ENCODE assay signal across 9 cellular contexts in the genomic region with DNA sequence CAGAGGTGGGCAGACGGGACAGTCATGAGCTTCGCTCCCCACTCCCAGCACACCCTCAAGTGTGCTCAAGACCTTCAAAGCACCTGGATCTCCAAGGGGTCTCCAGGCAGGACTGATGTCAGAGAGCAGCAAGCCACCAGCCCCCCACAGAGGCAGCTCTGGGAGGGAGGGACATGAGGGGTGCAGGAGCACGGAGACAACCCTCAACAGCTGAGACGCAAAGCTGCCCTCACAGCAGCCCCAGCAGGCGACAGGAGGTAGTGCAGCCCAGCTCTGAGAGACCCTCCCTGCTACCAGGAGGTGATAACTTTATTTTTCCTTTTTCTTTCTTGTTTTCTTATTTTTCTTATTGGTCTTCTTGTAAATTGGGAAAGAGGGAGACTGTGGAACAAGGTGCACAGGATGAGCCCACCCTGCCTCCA. TPM values are rescaled to one million over a fixed set of nuclear protein-coding genes. Genes with fewer than 3 reads are reported as not detected.
DNase-seq lines count a peak whose midpoint lies in the region; ATAC-seq and TF ChIP-seq lines count a peak whose summit lies in the region.
"Had no signal": no experiment of that assay in that cellular context is flagged by ENCODE, and none has a peak within 500 bp of the region (broad histone marks: within the 10 kb centered on the region; RNA-seq: fewer than 3 reads in every experiment).

No MANE protein-coding gene starts in this region.

- no peaks in the 10 kb centered on the region for H3K79me1 ChIP-seq in mesendoderm (ENCODE audit: low read length)

- ATAC-seq in GM23338 (no peak), lower lobe of right lung (no peak), HG02970 (IDR thresholded peaks at IDR 0.05; ENCODE audit: low FRiP score, unreplicated experiment) (no peak), GM21717 (IDR thresholded peaks at IDR 0.05; ENCODE audit: unreplicated experiment) (no peak)

- H3K27me3 ChIP-seq in BE2C (no peaks in the 10 kb centered on the region), GM23338 (ENCODE audit: insufficient read depth) (no peaks in the 10 kb centered on the region), lower lobe of right lung (ENCODE audit: low read depth) (no peaks in the 10 kb centered on the region), mesendoderm (ENCODE audit: insufficient read depth, low read length, poor library complexity) (no peaks in the 10 kb centered on the region)
- H3K27me3 ChIP-seq in effector memory CD4-positive, alpha-beta T cell (replicated peaks; ENCODE audit: control insufficient read depth, insufficient read depth, low read length, poor library complexity, severe bottlenecking), result no peaks in the 10 kb centered on the region

- no peak overlapping the region for H3K56ac ChIP-seq in mesendoderm (ENCODE audit: low read length)

- no peak overlapping the region for H3K18ac ChIP-seq in mesendoderm (ENCODE audit: low read length)

- no peak overlapping the region for H3K4me3 ChIP-seq in BE2C (ENCODE audit: low read depth, low read length)
- no peak overlapping the region for H3K4me3 ChIP-seq in GM23338
- H3K4me3 ChIP-seq in astrocyte of the cerebellum (ENCODE audit: low read depth, low read length), result no peak overlapping the region
- no peak overlapping the region for H3K4me3 ChIP-seq in lower lobe of right lung
- H3K4me3 ChIP-seq in mesendoderm (ENCODE audit: low read length), result no peak overlapping the region
- H3K4me3 ChIP-seq in effector memory CD4-positive, alpha-beta T cell (ENCODE audit: insufficient read depth, low read depth, low read length, poor library complexity, severe bottlenecking), result no peak overlapping the region

- H3K9me3 ChIP-seq in BE2C (no peaks in the 10 kb centered on the region), lower lobe of right lung (no peaks in the 10 kb centered on the region)
- peaks cover 5% of the 10 kb centered on the region for H3K9me3 ChIP-seq in effector memory CD4-positive, alpha-beta T cell (ENCODE audit: control insufficient read depth, low read length)

- H3K27ac ChIP-seq in GM23338 (ENCODE audit: low read depth), result no peak overlapping the region
- no peak overlapping the region for H3K27ac ChIP-seq in lower lobe of right lung
- H3K27ac ChIP-seq in mesendoderm (ENCODE audit: low read depth, low read length), result no peak overlapping the region
- H3K27ac ChIP-seq in effector memory CD4-positive, alpha-beta T cell (ENCODE audit: insufficient read depth, low read length, poor library complexity, severe bottlenecking), result no peak overlapping the region

- H2BK15ac ChIP-seq in mesendoderm (replicated peaks; ENCODE audit: low read depth), result no peak overlapping the region

- peaks cover 9% of the 10 kb centered on the region for H3K9me3 Mint-ChIP-seq in GM23338

- no peak overlapping the region for H2AK5ac ChIP-seq in mesendoderm (ENCODE audit: low read length)

- H2BK120ac ChIP-seq in mesendoderm (ENCODE audit: low read depth, low read length), result no peak overlapping the region

- no peak overlapping the region for H2BK5ac ChIP-seq in mesendoderm (ENCODE audit: low read length)

- H3K79me2 ChIP-seq in GM23338 (replicated peaks; ENCODE audit: insufficient read depth) (no peaks in the 10 kb centered on the region), mesendoderm (ENCODE audit: control insufficient read depth, insufficient read depth, low read length) (no peaks in the 10 kb centered on the region)

- H3K36me3 Mint-ChIP-seq in GM23338 (ENCODE audit: low read depth), result peaks cover 44% of the 10 kb centered on the region

- no peaks in the 10 kb centered on the region for H4K20me1 ChIP-seq in GM23338 (replicated peaks; ENCODE audit: insufficient read depth)

- H3K36me3 ChIP-seq in BE2C, result peaks cover 41% of the 10 kb centered on the region
- H3K36me3 ChIP-seq in GM23338 (ENCODE audit: insufficient read depth), result 0 out of 2 replicates have a peak, but pooled peaks cover 5% of the 10 kb centered on the region
- peaks cover 51% of the 10 kb centered on the region for H3K36me3 ChIP-seq in lower lobe of right lung
- H3K36me3 ChIP-seq in mesendoderm (ENCODE audit: control insufficient read depth, insufficient read depth, low read length), result peaks cover 14% of the 10 kb centered on the region
- peaks cover 35% of the 10 kb centered on the region for H3K36me3 ChIP-seq in effector memory CD4-positive, alpha-beta T cell (ENCODE audit: control insufficient read depth, insufficient read depth, low read length)

- TF ChIP-seq CTCF in BE2C (IDR thresholded peaks at IDR 0.05; ENCODE audit: low read depth, low read length) (peak; percentile 58), GM23338 (conservative IDR thresholded peaks at IDR 0.05; ENCODE audit: low read depth in 2 of 2) (peak; percentile 53 to 65), astrocyte of the cerebellum (IDR thresholded peaks at IDR 0.05; ENCODE audit: low read depth, low read length, missing control alignments) (peak; percentile 64), lower lobe of right lung (IDR thresholded peaks at IDR 0.05) (peak; percentile 55)

- DNase-seq in BE2C, result no peak
- peak; percentile 53 for DNase-seq in GM23338 (ENCODE audit: low spot score)
- DNase-seq in astrocyte of the cerebellum (ENCODE audit: low read depth), result no peak
- DNase-seq in lower lobe of right lung, result no peak
- no peak for DNase-seq in mesendoderm
- no peak for DNase-seq in effector memory CD4-positive, alpha-beta T cell
- DNase-seq: NCI-H526 had no signal

- peaks cover 17% of the 10 kb centered on the region for H3K4me1 Mint-ChIP-seq in GM23338

- H3K4me2 ChIP-seq in GM23338, result no peak overlapping the region
- no peak overlapping the region for H3K4me2 ChIP-seq in mesendoderm (ENCODE audit: low read length)

- in situ Hi-C loops in astrocyte of the cerebellum (cut with HindIII; ENCODE audit: low sequenced_read_pairs), result loop anchor here (10.0 kb wide), 1 partner anchor 54 kb away; no protein-coding TSS in a partner anchor

- no peak overlapping the region for H3K27ac Mint-ChIP-seq in GM23338

- peaks cover 12% of the 10 kb centered on the region for H3K4me1 ChIP-seq in BE2C
- H3K4me1 ChIP-seq in GM23338 (ENCODE audit: insufficient read depth), result peaks cover 11% of the 10 kb centered on the region
- H3K4me1 ChIP-seq in lower lobe of right lung, result peaks cover 28% of the 10 kb centered on the region
- H3K4me1 ChIP-seq in mesendoderm (ENCODE audit: control insufficient read depth, low read depth, low read length), result peaks cover 1% of the 10 kb centered on the region
- peaks cover 3% of the 10 kb centered on the region for H3K4me1 ChIP-seq in effector memory CD4-positive, alpha-beta T cell (ENCODE audit: control insufficient read depth, insufficient read depth, low read length, poor library complexity, severe bottlenecking)

- no peak overlapping the region for H3K23ac ChIP-seq in mesendoderm (ENCODE audit: low read length)

- H3F3A ChIP-seq in GM23338 (replicated peaks; ENCODE audit: low read depth), result peaks cover 9% of the 10 kb centered on the region; the same call in 1 of the 2 replicates

- H3K27me3 Mint-ChIP-seq in GM23338 (ENCODE audit: insufficient read depth, low read depth, poor library complexity), result peaks cover 3% of the 10 kb centered on the region

- H4K8ac ChIP-seq in mesendoderm (ENCODE audit: low read depth, low read length), result no peak overlapping the region

- H4K5ac ChIP-seq in mesendoderm (ENCODE audit: low read length), result no peak overlapping the region

- intact Hi-C loops in lower lobe of right lung (cut with DNase I), result no loop called here

- no peak overlapping the region for H2AFZ ChIP-seq in GM23338

- no peak overlapping the region for H3K4ac ChIP-seq in mesendoderm (ENCODE audit: low read depth, low read length)

- no peak overlapping the region for H3K4me3 Mint-ChIP-seq in GM23338

- no peak overlapping the region for H3K9ac ChIP-seq in mesendoderm (ENCODE audit: low read length)

- WGBS in mesendoderm (ENCODE audit: extremely low coverage, insufficient coverage, low lambda C conversion rate), result no CpG with 5 or more reads among the region's 5 CpGs

- no peaks in the 10 kb centered on the region; the same call in 1 of the 2 replicates for H3K9me2 ChIP-seq in GM23338 (ENCODE audit: insufficient read depth)

TF ChIP-seq in GM23338, 12 proteins besides CTCF, POLR2A, EP300 and RAD21 (continues in another document):
- TF ChIP-seq EZH2 (IDR thresholded peaks at IDR 0.05; ENCODE audit: low read depth, unreplicated experiment) (no peak), EZH2phosphoT487 (IDR thresholded peaks at IDR 0.05; ENCODE audit: unreplicated experiment) (no peak), CREB1 (CRISPR knock-in tag; IDR thresholded peaks at IDR 0.05; ENCODE audit: low read depth) (no peak), ZNF114 (CRISPR knock-in tag; IDR thresholded peaks at IDR 0.05) (no peak), ZNF331 (CRISPR knock-in tag; IDR thresholded peaks at IDR 0.05; ENCODE audit: low read depth) (no peak)

RNA-seq across cellular contexts. Expression of a gene that starts 17.9 kb away (rescaled TPM):
- 407 TPM for polyA plus RNA-seq in BE2C (2012; ENCODE audit: insufficient read depth, insufficient read length, low read depth)
- total RNA-seq in GM23338 (2014; rRNA removed; shearing (Covaris generic)), result 381 and 392 TPM in 2 replicates
- 215 and 225 TPM in 2 replicates for polyA plus RNA-seq in GM23338 (2016; fragmentation: Nextera tagmentation; extraction: Ambion mirVana)
- 66.3 TPM for total RNA-seq in lower lobe of right lung
- polyA plus RNA-seq in mesendoderm (2013, experiment 1 of 2), result 151 TPM
- polyA plus RNA-seq in mesendoderm (2013, experiment 2 of 2), result 147 TPM

RNA-seq across cellular contexts. Expression of a gene that starts 24.7 kb away (rescaled TPM):
- polyA plus RNA-seq in BE2C (2012; ENCODE audit: insufficient read depth, insufficient read length, low read depth), result 185 TPM
- total RNA-seq in GM23338 (2014; rRNA removed; shearing (Covaris generic)), result 74.3 and 78.7 TPM in 2 replicates
- polyA plus RNA-seq in GM23338 (2016; fragmentation: Nextera tagmentation; extraction: Ambion mirVana), result 19.2 and 23.7 TPM in 2 replicates
- total RNA-seq in lower lobe of right lung, result 154 TPM
- polyA plus RNA-seq in mesendoderm (2013, experiment 1 of 2), result 32.4 TPM
- polyA plus RNA-seq in mesendoderm (2013, experiment 2 of 2), result 32.3 TPM

RNA-seq across cellular contexts. Expression of a gene that starts 30.0 kb away (rescaled TPM):
- polyA plus RNA-seq in BE2C (2012; ENCODE audit: insufficient read depth, insufficient read length, low read depth), result 3.3 TPM
- total RNA-seq in GM23338 (2014; rRNA removed; shearing (Covaris generic)), result 4.4 and 7.5 TPM in 2 replicates
- polyA plus RNA-seq in GM23338 (2016; fragmentation: Nextera tagmentation; extraction: Ambion mirVana), result 0.66 and 0.70 TPM in 2 replicates
- 13.1 TPM for total RNA-seq in lower lobe of right lung
- polyA plus RNA-seq in mesendoderm (2013, experiment 1 of 2), result 0.67 TPM
- 0.73 TPM for polyA plus RNA-seq in mesendoderm (2013, experiment 2 of 2)

RNA-seq across cellular contexts. Expression of a gene that starts 46.8 kb away (rescaled TPM):
- 1.5 TPM for polyA plus RNA-seq in BE2C (2012; ENCODE audit: insufficient read depth, insufficient read length, low read depth)
- total RNA-seq in GM23338 (2014; rRNA removed; shearing (Covaris generic)), result 4.3 and 11.6 TPM in 2 replicates
- 9.5 and 12.4 TPM in 2 replicates for polyA plus RNA-seq in GM23338 (2016; fragmentation: Nextera tagmentation; extraction: Ambion mirVana)
- 5.1 TPM for total RNA-seq in lower lobe of right lung
- polyA plus RNA-seq in mesendoderm (2013, experiment 1 of 2), result 2.0 TPM
- polyA plus RNA-seq in mesendoderm (2013, experiment 2 of 2), result 2.1 TPM
